Comparison of ENCODE assay signal across 17 cellular contexts in the genomic region with DNA sequence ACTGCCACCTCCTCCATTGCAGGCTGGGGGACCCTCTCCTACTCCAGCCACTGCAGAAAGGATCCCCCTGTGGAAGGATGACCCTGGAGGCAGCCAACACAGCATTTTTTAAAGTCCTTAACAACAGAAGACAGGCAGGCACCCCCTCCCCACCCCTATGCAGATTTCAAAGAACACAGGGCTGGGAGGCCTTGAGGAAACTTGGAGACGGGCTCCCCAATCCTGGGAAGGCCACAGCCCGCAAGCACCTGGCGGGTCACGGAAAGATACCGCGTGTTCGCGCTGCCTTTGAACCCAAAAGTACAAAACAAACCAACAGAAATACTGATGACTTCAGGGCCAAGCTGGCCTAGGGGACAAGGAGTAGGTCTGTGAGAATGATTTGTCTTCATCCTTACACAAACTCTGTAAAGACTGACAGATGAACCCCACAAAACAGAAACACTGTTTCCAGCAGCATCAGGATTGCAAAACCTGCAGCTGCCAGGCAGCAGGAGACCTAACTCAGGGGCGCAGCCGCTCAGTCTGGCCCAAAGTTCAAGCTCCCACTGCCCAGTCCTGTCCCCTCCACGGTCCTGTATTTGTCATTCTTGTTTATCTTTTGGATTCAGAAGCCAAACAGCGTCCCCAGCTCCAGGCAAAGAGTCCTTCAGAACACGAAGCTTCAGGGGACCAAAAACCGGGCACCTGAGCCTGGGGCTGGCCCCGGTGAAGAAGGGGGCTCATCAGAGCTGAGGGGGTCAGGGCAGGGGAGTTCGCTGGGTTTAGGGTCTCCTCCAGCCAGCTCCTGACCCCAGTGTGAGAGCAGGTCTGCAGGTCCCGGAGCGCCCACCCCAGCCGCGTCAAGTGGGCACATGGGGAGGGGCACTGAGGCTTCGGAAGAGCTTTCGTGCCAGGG. TPM values are rescaled to one million over a fixed set of nuclear protein-coding genes. Genes with fewer than 3 reads are reported as not detected.
DNase-seq lines count a peak whose midpoint lies in the region; ATAC-seq and TF ChIP-seq lines count a peak whose summit lies in the region.
"Had no signal": no experiment of that assay in that cellular context is flagged by ENCODE, and none has a peak within 500 bp of the region (broad histone marks: within the 10 kb centered on the region; RNA-seq: fewer than 3 reads in every experiment).

No MANE protein-coding gene starts in this region.

- no peaks in the 10 kb centered on the region for H3K9me3 ChIP-seq in BLaER1
- no peaks in the 10 kb centered on the region for H3K9me3 ChIP-seq in SJSA1 (replicated peaks)
- H3K9me3 ChIP-seq in trophoblast cell (ENCODE audit: insufficient read depth, low read depth, low read length), result peaks cover 3% of the 10 kb centered on the region
- H3K9me3 ChIP-seq in smooth muscle cell (replicated peaks; ENCODE audit: low read depth), result no peaks in the 10 kb centered on the region
- H3K9me3 ChIP-seq: testis had no signal

- H3K14ac ChIP-seq in trophoblast cell (ENCODE audit: low read length), result no peak overlapping the region

- no peak overlapping the region for H4K12ac ChIP-seq in trophoblast cell (ENCODE audit: low read depth, low read length)

- H3F3A ChIP-seq in smooth muscle cell (ENCODE audit: low read depth), result no peaks in the 10 kb centered on the region

- no peak overlapping the region for H2BK5ac ChIP-seq in trophoblast cell (ENCODE audit: low read depth, low read length, poor library complexity)

- H2BK120ac ChIP-seq in trophoblast cell (ENCODE audit: insufficient read depth, low read length, poor library complexity), result no peak overlapping the region

- ATAC-seq in left ventricle myocardium superior (no peak), HG02840 (IDR thresholded peaks at IDR 0.05; ENCODE audit: low FRiP score, unreplicated experiment) (no peak)
- ATAC-seq: PC-3 had no signal

- H3K79me2 ChIP-seq in trophoblast cell (ENCODE audit: control insufficient read depth, insufficient read depth, low read length, poor library complexity) (peaks cover 86% of the 10 kb centered on the region), smooth muscle cell (ENCODE audit: low read depth) (peaks cover 100% of the 10 kb centered on the region)

- no peak overlapping the region for H4K91ac ChIP-seq in trophoblast cell (ENCODE audit: low read depth, low read length)

- H3K4me2 ChIP-seq in BLaER1 (peak overlapping the region; percentile 90), trophoblast cell (ENCODE audit: low read length) (no peak overlapping the region), smooth muscle cell (no peak overlapping the region)

- H4K20me1 ChIP-seq in BLaER1 (peaks cover 100% of the 10 kb centered on the region), smooth muscle cell (ENCODE audit: low read depth) (peaks cover 100% of the 10 kb centered on the region)

- H2AFZ ChIP-seq in trophoblast cell (ENCODE audit: insufficient read depth, low read length, poor library complexity) (no peak overlapping the region), smooth muscle cell (ENCODE audit: low read depth) (no peak overlapping the region)

- no peak overlapping the region for H2AK5ac ChIP-seq in trophoblast cell (ENCODE audit: low read length)

- intact Hi-C loops in left ventricle myocardium superior (cut with micrococcal nuclease), result no loop called here

- H3K4ac ChIP-seq in trophoblast cell (ENCODE audit: low read depth, low read length), result peak overlapping the region; percentile 93

- H3K79me1 ChIP-seq in trophoblast cell (ENCODE audit: low read length), result peaks cover 1% of the 10 kb centered on the region

- no peak for TF ChIP-seq CTCF in smooth muscle cell (IDR thresholded peaks at IDR 0.05; ENCODE audit: borderline replicate concordance, insufficient read depth, poor library complexity, severe bottlenecking)

- H2BK12ac ChIP-seq in trophoblast cell (ENCODE audit: low read length), result no peak overlapping the region

- H3K36me3 ChIP-seq in BLaER1 (peaks cover 8% of the 10 kb centered on the region; the same call in 1 of the 2 replicates), SJSA1 (peaks cover 43% of the 10 kb centered on the region), trophoblast cell (ENCODE audit: control insufficient read depth in 1 of 2, insufficient read depth in 2 of 2, low read length in 2 of 2) (peaks cover 30 to 35% of the 10 kb centered on the region in 2 experiments), smooth muscle cell (ENCODE audit: low read depth) (no peaks in the 10 kb centered on the region)

- no peaks in the 10 kb centered on the region for H3K27me3 ChIP-seq in BLaER1
- H3K27me3 ChIP-seq in SJSA1 (replicated peaks), result no peaks in the 10 kb centered on the region
- H3K27me3 ChIP-seq in trophoblast cell (ENCODE audit: insufficient read depth, low read length), result no peaks in the 10 kb centered on the region
- H3K27me3 ChIP-seq in smooth muscle cell (ENCODE audit: low read depth), result no peaks in the 10 kb centered on the region
- H3K27me3 ChIP-seq: testis had no signal

- H3K18ac ChIP-seq in trophoblast cell (ENCODE audit: low read length), result no peak overlapping the region

- H3K4me3 ChIP-seq in BLaER1 (no peak overlapping the region), SJSA1 (peak overlapping the region; percentile 2; the same call in 1 of the 2 replicates), trophoblast cell (ENCODE audit: low read depth, low read length) (no peak overlapping the region), smooth muscle cell (no peak overlapping the region)
- H3K4me3 ChIP-seq: testis had no signal

- no CpG with 5 or more reads among the region's 22 CpGs for WGBS in trophoblast cell (ENCODE audit: extremely low coverage, insufficient coverage, insufficient read length)
- 95% methylated on average over 22 of the region's 22 CpGs for WGBS in smooth muscle cell (ENCODE audit: low lambda C conversion rate)

- H4K8ac ChIP-seq in trophoblast cell (ENCODE audit: low read depth, low read length), result no peak overlapping the region

- DNase-seq in SJSA1 (ENCODE audit: low read depth in 1 of 2, low spot score in 2 of 2), result no peak
- DNase-seq in left ventricle myocardium superior, result peak; percentile 31
- no peak for DNase-seq in trophoblast cell
- no peak for DNase-seq in occipital lobe (lab: John Stamatoyannopoulos, UW)
- DNase-seq in smooth muscle cell (lab: John Stamatoyannopoulos, UW; ENCODE audit: unreplicated experiment), result no peak
- no peak for DNase-seq in SHP77 treated with DMSO at 0.1 percent for 48 hours (lab: John Stamatoyannopoulos, UW)
- DNase-seq: activated naive CD4-positive, alpha-beta T cell treated with Interleukin-2 at 50 U/mL for 16 hours; central memory CD4-positive, alpha-beta T cell; foreskin melanocyte; GDM1; HFFc6; NCI-H146; NCI-H510A; PC-3; testis had no signal

- H3K27ac ChIP-seq in BLaER1 (peak overlapping the region; percentile 35), SJSA1 (peak overlapping the region; percentile 77), trophoblast cell (ENCODE audit: low read depth, low read length) (no peak overlapping the region), smooth muscle cell (ENCODE audit: low read depth) (no peak overlapping the region)
- H3K27ac ChIP-seq: testis had no signal

- H3K9ac ChIP-seq in BLaER1, result no peak overlapping the region
- no peak overlapping the region for H3K9ac ChIP-seq in trophoblast cell (ENCODE audit: low read length)
- H3K9ac ChIP-seq in smooth muscle cell (ENCODE audit: low read depth), result no peak overlapping the region

- H3K4me1 ChIP-seq in BLaER1 (peaks cover 100% of the 10 kb centered on the region), SJSA1 (replicated peaks) (peaks cover 94% of the 10 kb centered on the region), trophoblast cell (ENCODE audit: control insufficient read depth in 1 of 2, insufficient read depth in 2 of 2, low read length in 2 of 2) (peaks cover 61 to 63% of the 10 kb centered on the region in 2 experiments), smooth muscle cell (ENCODE audit: low read depth) (peaks cover 16% of the 10 kb centered on the region)
- H3K4me1 ChIP-seq: testis had no signal

- H3K23ac ChIP-seq in trophoblast cell (ENCODE audit: low read length), result no peak overlapping the region

RNA-seq across cellular contexts. Expression of a gene that starts 13.6 kb away (rescaled TPM):
- total RNA-seq in SJSA1 (2014; rRNA removed; shearing (Covaris generic)), result 12.2 and 25.0 TPM in 2 replicates
- 6.1 TPM for total RNA-seq in left ventricle myocardium superior
- polyA plus RNA-seq in trophoblast cell (2013), result 54.6 and 55.9 TPM in 2 replicates
- 41.3 TPM for total RNA-seq in occipital lobe
- total RNA-seq in smooth muscle cell, result 26.2 and 27.4 TPM in 2 replicates
- polyA plus RNA-seq in smooth muscle cell, result 35.3 and 59.4 TPM in 2 replicates

RNA-seq across cellular contexts. Expression of a gene that starts 46.8 kb away (rescaled TPM):
- 4.0 and 9.2 TPM in 2 replicates for total RNA-seq in SJSA1 (2014; rRNA removed; shearing (Covaris generic))
- total RNA-seq in left ventricle myocardium superior (4.7 TPM), occipital lobe (28.4 TPM), smooth muscle cell (10.9 and 16.1 TPM in 2 replicates)
- 7.4 and 8.4 TPM in 2 replicates for polyA plus RNA-seq in trophoblast cell (2013)
- 16.0 and 17.8 TPM in 2 replicates for polyA plus RNA-seq in smooth muscle cell

Comparison
In these comparisons a context has a peak if more than half of its experiments do, and no peak if none do; other contexts are left out.
1. H3K27ac ChIP-seq: peak in BLaER1 (single experiment) and SJSA1 (single experiment); none in trophoblast cell (single experiment) and smooth muscle cell (single experiment).